Comparison of ENCODE assay signal across 2 cellular contexts in the genomic region with DNA sequence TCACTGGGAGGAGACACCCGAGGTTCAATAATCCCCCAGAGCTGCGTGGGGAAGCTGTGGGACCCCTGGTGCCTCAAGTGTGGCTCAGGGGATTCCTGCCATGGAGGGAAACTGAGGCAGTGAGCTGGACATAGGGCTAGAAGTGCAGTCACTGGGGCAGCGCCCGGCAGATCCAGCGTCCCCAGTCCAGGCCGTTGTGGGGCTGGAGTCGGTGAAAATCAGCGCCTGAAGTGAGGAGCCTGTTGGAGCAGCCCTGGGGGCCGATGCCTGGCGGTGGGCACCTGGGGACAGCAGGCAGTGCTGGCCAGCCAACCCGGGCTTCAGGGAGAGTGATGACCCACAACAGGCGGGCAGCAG.
TF ChIP-seq lines count a peak whose summit lies in the region.

No MANE protein-coding gene starts in this region.

TF ChIP-seq in GM23338, 12 proteins besides CTCF, POLR2A, EP300 and RAD21 (continues in another document):
- TF ChIP-seq POLR2AphosphoS5 (IDR thresholded peaks at IDR 0.05; ENCODE audit: low read depth) (no peak), EZH2phosphoT487 (IDR thresholded peaks at IDR 0.05; ENCODE audit: unreplicated experiment) (no peak), NANOG (IDR thresholded peaks at IDR 0.05; ENCODE audit: borderline replicate concordance) (no peak), CREB1 (CRISPR knock-in tag; IDR thresholded peaks at IDR 0.05; ENCODE audit: low read depth) (no peak), ZNF331 (CRISPR knock-in tag; IDR thresholded peaks at IDR 0.05; ENCODE audit: low read depth) (no peak), STAT1 (IDR thresholded peaks at IDR 0.05; ENCODE audit: unreplicated experiment) (no peak), EZH2 (IDR thresholded peaks at IDR 0.05; ENCODE audit: low read depth, unreplicated experiment) (no peak)
- TF ChIP-seq, protein P1, sequence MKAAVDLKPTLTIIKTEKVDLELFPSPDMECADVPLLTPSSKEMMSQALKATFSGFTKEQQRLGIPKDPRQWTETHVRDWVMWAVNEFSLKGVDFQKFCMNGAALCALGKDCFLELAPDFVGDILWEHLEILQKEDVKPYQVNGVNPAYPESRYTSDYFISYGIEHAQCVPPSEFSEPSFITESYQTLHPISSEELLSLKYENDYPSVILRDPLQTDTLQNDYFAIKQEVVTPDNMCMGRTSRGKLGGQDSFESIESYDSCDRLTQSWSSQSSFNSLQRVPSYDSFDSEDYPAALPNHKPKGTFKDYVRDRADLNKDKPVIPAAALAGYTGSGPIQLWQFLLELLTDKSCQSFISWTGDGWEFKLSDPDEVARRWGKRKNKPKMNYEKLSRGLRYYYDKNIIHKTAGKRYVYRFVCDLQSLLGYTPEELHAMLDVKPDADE (IDR thresholded peaks at IDR 0.05), result no peak
- TF ChIP-seq, protein P2, sequence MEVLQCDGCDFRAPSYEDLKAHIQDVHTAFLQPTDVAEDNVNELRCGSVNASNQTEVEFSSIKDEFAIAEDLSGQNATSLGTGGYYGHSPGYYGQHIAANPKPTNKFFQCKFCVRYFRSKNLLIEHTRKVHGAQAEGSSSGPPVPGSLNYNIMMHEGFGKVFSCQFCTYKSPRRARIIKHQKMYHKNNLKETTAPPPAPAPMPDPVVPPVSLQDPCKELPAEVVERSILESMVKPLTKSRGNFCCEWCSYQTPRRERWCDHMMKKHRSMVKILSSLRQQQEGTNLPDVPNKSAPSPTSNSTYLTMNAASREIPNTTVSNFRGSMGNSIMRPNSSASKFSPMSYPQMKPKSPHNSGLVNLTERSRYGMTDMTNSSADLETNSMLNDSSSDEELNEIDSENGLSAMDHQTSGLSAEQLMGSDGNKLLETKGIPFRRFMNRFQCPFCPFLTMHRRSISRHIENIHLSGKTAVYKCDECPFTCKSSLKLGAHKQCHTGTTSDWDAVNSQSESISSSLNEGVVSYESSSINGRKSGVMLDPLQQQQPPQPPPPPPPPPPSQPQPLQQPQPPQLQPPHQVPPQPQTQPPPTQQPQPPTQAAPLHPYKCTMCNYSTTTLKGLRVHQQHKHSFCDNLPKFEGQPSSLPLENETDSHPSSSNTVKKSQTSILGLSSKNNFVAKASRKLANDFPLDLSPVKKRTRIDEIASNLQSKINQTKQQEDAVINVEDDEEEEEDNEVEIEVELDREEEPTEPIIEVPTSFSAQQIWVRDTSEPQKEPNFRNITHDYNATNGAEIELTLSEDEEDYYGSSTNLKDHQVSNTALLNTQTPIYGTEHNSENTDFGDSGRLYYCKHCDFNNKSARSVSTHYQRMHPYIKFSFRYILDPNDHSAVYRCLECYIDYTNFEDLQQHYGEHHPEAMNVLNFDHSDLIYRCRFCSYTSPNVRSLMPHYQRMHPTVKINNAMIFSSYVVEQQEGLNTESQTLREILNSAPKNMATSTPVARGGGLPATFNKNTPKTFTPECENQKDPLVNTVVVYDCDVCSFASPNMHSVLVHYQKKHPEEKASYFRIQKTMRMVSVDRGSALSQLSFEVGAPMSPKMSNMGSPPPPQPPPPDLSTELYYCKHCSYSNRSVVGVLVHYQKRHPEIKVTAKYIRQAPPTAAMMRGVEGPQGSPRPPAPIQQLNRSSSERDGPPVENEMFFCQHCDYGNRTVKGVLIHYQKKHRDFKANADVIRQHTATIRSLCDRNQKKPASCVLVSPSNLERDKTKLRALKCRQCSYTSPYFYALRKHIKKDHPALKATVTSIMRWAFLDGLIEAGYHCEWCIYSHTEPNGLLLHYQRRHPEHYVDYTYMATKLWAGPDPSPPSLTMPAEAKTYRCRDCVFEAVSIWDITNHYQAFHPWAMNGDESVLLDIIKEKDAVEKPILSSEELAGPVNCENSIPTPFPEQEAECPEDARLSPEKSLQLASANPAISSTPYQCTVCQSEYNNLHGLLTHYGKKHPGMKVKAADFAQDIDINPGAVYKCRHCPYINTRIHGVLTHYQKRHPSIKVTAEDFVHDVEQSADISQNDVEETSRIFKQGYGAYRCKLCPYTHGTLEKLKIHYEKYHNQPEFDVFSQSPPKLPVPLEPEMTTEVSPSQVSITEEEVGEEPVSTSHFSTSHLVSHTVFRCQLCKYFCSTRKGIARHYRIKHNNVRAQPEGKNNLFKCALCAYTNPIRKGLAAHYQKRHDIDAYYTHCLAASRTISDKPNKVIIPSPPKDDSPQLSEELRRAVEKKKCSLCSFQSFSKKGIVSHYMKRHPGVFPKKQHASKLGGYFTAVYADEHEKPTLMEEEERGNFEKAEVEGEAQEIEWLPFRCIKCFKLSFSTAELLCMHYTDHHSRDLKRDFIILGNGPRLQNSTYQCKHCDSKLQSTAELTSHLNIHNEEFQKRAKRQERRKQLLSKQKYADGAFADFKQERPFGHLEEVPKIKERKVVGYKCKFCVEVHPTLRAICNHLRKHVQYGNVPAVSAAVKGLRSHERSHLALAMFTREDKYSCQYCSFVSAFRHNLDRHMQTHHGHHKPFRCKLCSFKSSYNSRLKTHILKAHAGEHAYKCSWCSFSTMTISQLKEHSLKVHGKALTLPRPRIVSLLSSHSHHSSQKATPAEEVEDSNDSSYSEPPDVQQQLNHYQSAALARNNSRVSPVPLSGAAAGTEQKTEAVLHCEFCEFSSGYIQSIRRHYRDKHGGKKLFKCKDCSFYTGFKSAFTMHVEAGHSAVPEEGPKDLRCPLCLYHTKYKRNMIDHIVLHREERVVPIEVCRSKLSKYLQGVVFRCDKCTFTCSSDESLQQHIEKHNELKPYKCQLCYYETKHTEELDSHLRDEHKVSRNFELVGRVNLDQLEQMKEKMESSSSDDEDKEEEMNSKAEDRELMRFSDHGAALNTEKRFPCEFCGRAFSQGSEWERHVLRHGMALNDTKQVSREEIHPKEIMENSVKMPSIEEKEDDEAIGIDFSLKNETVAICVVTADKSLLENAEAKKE (CRISPR knock-in tag; IDR thresholded peaks at IDR 0.05), result no peak
- TF ChIP-seq, protein P3, sequence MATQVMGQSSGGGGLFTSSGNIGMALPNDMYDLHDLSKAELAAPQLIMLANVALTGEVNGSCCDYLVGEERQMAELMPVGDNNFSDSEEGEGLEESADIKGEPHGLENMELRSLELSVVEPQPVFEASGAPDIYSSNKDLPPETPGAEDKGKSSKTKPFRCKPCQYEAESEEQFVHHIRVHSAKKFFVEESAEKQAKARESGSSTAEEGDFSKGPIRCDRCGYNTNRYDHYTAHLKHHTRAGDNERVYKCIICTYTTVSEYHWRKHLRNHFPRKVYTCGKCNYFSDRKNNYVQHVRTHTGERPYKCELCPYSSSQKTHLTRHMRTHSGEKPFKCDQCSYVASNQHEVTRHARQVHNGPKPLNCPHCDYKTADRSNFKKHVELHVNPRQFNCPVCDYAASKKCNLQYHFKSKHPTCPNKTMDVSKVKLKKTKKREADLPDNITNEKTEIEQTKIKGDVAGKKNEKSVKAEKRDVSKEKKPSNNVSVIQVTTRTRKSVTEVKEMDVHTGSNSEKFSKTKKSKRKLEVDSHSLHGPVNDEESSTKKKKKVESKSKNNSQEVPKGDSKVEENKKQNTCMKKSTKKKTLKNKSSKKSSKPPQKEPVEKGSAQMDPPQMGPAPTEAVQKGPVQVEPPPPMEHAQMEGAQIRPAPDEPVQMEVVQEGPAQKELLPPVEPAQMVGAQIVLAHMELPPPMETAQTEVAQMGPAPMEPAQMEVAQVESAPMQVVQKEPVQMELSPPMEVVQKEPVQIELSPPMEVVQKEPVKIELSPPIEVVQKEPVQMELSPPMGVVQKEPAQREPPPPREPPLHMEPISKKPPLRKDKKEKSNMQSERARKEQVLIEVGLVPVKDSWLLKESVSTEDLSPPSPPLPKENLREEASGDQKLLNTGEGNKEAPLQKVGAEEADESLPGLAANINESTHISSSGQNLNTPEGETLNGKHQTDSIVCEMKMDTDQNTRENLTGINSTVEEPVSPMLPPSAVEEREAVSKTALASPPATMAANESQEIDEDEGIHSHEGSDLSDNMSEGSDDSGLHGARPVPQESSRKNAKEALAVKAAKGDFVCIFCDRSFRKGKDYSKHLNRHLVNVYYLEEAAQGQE (IDR thresholded peaks at IDR 0.05; ENCODE audit: unreplicated experiment), result no peak

TF ChIP-seq in WTC11, 78 proteins besides CTCF, POLR2A, EP300 and RAD21:
- 0 out of 2 replicates have a peak, but pooled peaks have one; percentile 37 for TF ChIP-seq ETV6 (CRISPR knock-in tag; IDR thresholded peaks at IDR 0.05)
- no peak for TF ChIP-seq ELF4 (CRISPR knock-in tag; IDR thresholded peaks at IDR 0.05; ENCODE audit: low read depth)
